ENCODE assay signal across 19 cellular contexts in genomic region chr3:31230834-31231233, GRCh38.
DNase-seq lines count a peak whose midpoint lies in the region; ATAC-seq lines count a peak whose summit lies in the region.
"Had no signal": no experiment of that assay in that cellular context is flagged by ENCODE, and none has a peak within 500 bp of the region (broad histone marks: within the 10 kb centered on the region; RNA-seq: fewer than 3 reads in every experiment).

No MANE protein-coding gene starts in this region.

- H3K27me3 ChIP-seq in neuronal stem cell (ENCODE audit: control insufficient read depth in 3 of 3, insufficient read depth in 3 of 3, low read depth in 1 of 3, low read length in 3 of 3), result no peaks in the 10 kb centered on the region
- H3K27me3 ChIP-seq: brain microvascular endothelial cell, Peyer's patch, right atrium auricular region had no signal

- peak overlapping the region; percentile 70 for H3K9ac ChIP-seq in neuronal stem cell (ENCODE audit: low read depth, low read length, poor library complexity)

- H3K27ac Mint-ChIP-seq in activated CD4-positive, alpha-beta T cell treated with anti-CD3 and anti-CD28 coated beads, Interleukin-2, amount 10 ng/mL, durations not matched to agents 7 days and 5 days, result peak overlapping the region; percentile 85
- H3K27ac Mint-ChIP-seq in activated CD4-positive, alpha-beta memory T cell treated with anti-CD3 and anti-CD28 coated beads, Interleukin-2, amount 10 ng/mL, durations not matched to agents 7 days and 5 days, result peak overlapping the region; percentile 89
- H3K27ac Mint-ChIP-seq: HFFc6 had no signal

- no CpG with 5 or more reads among the region's 1 CpG for WGBS in neuronal stem cell (ENCODE audit: extremely low coverage in 2 of 2, insufficient read length in 2 of 2, insufficient replicate concordance in 1 of 2), 2 donors

- no peak overlapping the region for H2BK5ac ChIP-seq in neuronal stem cell (ENCODE audit: low read length)

- no peak overlapping the region for H3K4me3 ChIP-seq in neuronal stem cell (ENCODE audit: low read length in 2 of 2)
- H3K4me3 ChIP-seq: Peyer's patch, right atrium auricular region had no signal

- H3K4me2 ChIP-seq in neuronal stem cell (ENCODE audit: insufficient read depth, low read length, poor library complexity, severe bottlenecking), result no peak overlapping the region

- no peaks in the 10 kb centered on the region for H3K79me1 ChIP-seq in neuronal stem cell (ENCODE audit: low read depth, low read length)

- peaks cover 23% of the 10 kb centered on the region for H3K36me3 Mint-ChIP-seq in activated CD4-positive, alpha-beta T cell treated with anti-CD3 and anti-CD28 coated beads, Interleukin-2, amount 10 ng/mL, durations not matched to agents 7 days and 5 days (ENCODE audit: low read depth)
- peaks cover 33% of the 10 kb centered on the region for H3K36me3 Mint-ChIP-seq in activated CD4-positive, alpha-beta memory T cell treated with anti-CD3 and anti-CD28 coated beads, Interleukin-2, amount 10 ng/mL, durations not matched to agents 7 days and 5 days (ENCODE audit: low read depth)

- no peak overlapping the region for H2BK15ac ChIP-seq in neuronal stem cell (ENCODE audit: low read length)

- H3K4me1 ChIP-seq in neuronal stem cell (ENCODE audit: control insufficient read depth in 2 of 2, insufficient read depth in 1 of 2, low read depth in 1 of 2, low read length in 2 of 2), result peaks cover 0 to 2% of the 10 kb centered on the region in 2 donors
- H3K4me1 ChIP-seq: right atrium auricular region had no signal

- no peaks in the 10 kb centered on the region for H3K9me3 ChIP-seq in neuronal stem cell (replicated peaks in 1 of 2; ENCODE audit: control insufficient read depth in 2 of 2, insufficient read depth in 1 of 2, low read depth in 1 of 2, low read length in 2 of 2)
- H3K9me3 ChIP-seq: Peyer's patch, right atrium auricular region had no signal

- H3K9me3 Mint-ChIP-seq in activated CD4-positive, alpha-beta T cell treated with anti-CD3 and anti-CD28 coated beads, Interleukin-2, amount 10 ng/mL, durations not matched to agents 7 days and 5 days, result peaks cover 16% of the 10 kb centered on the region
- H3K9me3 Mint-ChIP-seq in activated CD4-positive, alpha-beta memory T cell treated with anti-CD3 and anti-CD28 coated beads, Interleukin-2, amount 10 ng/mL, durations not matched to agents 7 days and 5 days, result peaks cover 5% of the 10 kb centered on the region
- H3K9me3 Mint-ChIP-seq: HFFc6, neural crest cell had no signal

- H3K4ac ChIP-seq in neuronal stem cell (ENCODE audit: low read length), result no peak overlapping the region

- H2AK5ac ChIP-seq in neuronal stem cell (ENCODE audit: low read depth, low read length), result no peak overlapping the region

- H4K91ac ChIP-seq in neuronal stem cell (ENCODE audit: low read depth, low read length, poor library complexity), result no peak overlapping the region

- no peak overlapping the region for H3K23ac ChIP-seq in neuronal stem cell (ENCODE audit: low read depth, low read length, poor library complexity)

- DNase-seq in activated CD4-positive, alpha-beta T cell treated with anti-CD3 and anti-CD28 coated beads, Interleukin-2, amount 10 ng/mL, durations not matched to agents 7 days and 5 days, result no peak
- no peak for DNase-seq in activated CD4-positive, alpha-beta T cell treated with anti-CD3 and anti-CD28 coated beads for 4 hours
- no peak for DNase-seq in activated CD4-positive, alpha-beta memory T cell treated with anti-CD3 and anti-CD28 coated beads, Interleukin-2, amount 10 ng/mL, durations not matched to agents 7 days and 5 days
- DNase-seq in neuronal stem cell (ENCODE audit: low spot score) (no peak), 8988T (no peak), SK-N-DZ (ENCODE audit: low spot score) (no peak)
- no peak for DNase-seq in effector CD8-positive, alpha-beta T cell (lab: John Stamatoyannopoulos, UW)
- DNase-seq: activated CD4-positive, CD25-positive, alpha-beta regulatory T cell; brain microvascular endothelial cell; Calu3; foreskin fibroblast; HFFc6; NCI-H2029 treated with DMSO at 0.1 percent for 48 hours; NCI-H748 treated with DMSO at 0.1 percent for 48 hours; Peyer's patch; stimulated activated CD4-positive, alpha-beta T cell treated with anti-CD3 and anti-CD28 coated beads, Interleukin-4, amount 100 ng/mL, for 1 hour had no signal

- H3K27ac ChIP-seq in neuronal stem cell (replicated peaks; ENCODE audit: low read length), result no peak overlapping the region
- H3K27ac ChIP-seq: brain microvascular endothelial cell, right atrium auricular region had no signal

- H3K18ac ChIP-seq in neuronal stem cell (ENCODE audit: low read length), result no peak overlapping the region

- H2BK12ac ChIP-seq in neuronal stem cell (ENCODE audit: low read length), result no peak overlapping the region

- H3K14ac ChIP-seq in neuronal stem cell (ENCODE audit: low read length), result no peak overlapping the region

- H2BK120ac ChIP-seq in neuronal stem cell (ENCODE audit: low read depth, low read length), result no peak overlapping the region

- no peaks in the 10 kb centered on the region for H3K36me3 ChIP-seq in neuronal stem cell (replicated peaks in 1 of 2; ENCODE audit: control insufficient read depth in 2 of 2, insufficient read depth in 2 of 2, low read length in 2 of 2)
- H3K36me3 ChIP-seq: brain microvascular endothelial cell, Peyer's patch, right atrium auricular region had no signal

- POLR2A ChIA-PET in activated CD4-positive, alpha-beta T cell treated with anti-CD3 and anti-CD28 coated beads, Interleukin-2, amount 10 ng/mL, durations not matched to agents 7 days and 5 days (lab: Charles Lee), result no interaction called here
- POLR2A ChIA-PET in activated CD4-positive, alpha-beta memory T cell treated with anti-CD3 and anti-CD28 coated beads, Interleukin-2, amount 10 ng/mL, durations not matched to agents 7 days and 5 days (lab: Charles Lee), result interaction anchor here (1.0 to 4.6 kb wide), 4 partner anchors 11 to 302 kb away, joined by 3 to 29 read pairs (median 4); partner anchors contain the start of gene STT3B

- H3K4me1 Mint-ChIP-seq in activated CD4-positive, alpha-beta T cell treated with anti-CD3 and anti-CD28 coated beads, Interleukin-2, amount 10 ng/mL, durations not matched to agents 7 days and 5 days, result peaks cover 79% of the 10 kb centered on the region
- H3K4me1 Mint-ChIP-seq in activated CD4-positive, alpha-beta memory T cell treated with anti-CD3 and anti-CD28 coated beads, Interleukin-2, amount 10 ng/mL, durations not matched to agents 7 days and 5 days, result peaks cover 80% of the 10 kb centered on the region
- H3K4me1 Mint-ChIP-seq: neural crest cell had no signal

- no peaks in the 10 kb centered on the region for H3K27me3 Mint-ChIP-seq in activated CD4-positive, alpha-beta T cell treated with anti-CD3 and anti-CD28 coated beads, Interleukin-2, amount 10 ng/mL, durations not matched to agents 7 days and 5 days
- H3K27me3 Mint-ChIP-seq in activated CD4-positive, alpha-beta memory T cell treated with anti-CD3 and anti-CD28 coated beads, Interleukin-2, amount 10 ng/mL, durations not matched to agents 7 days and 5 days, result no peaks in the 10 kb centered on the region

- peak; percentile 20 for ATAC-seq in GM21528 (IDR thresholded peaks at IDR 0.05; ENCODE audit: low FRiP score, unreplicated experiment)

- no peak overlapping the region for H2AFZ ChIP-seq in neuronal stem cell (ENCODE audit: low read length)

- CTCF ChIA-PET in activated CD4-positive, alpha-beta T cell treated with anti-CD3 and anti-CD28 coated beads, Interleukin-2, amount 10 ng/mL, durations not matched to agents 7 days and 5 days (lab: Charles Lee), result no interaction called here
- CTCF ChIA-PET in activated CD4-positive, alpha-beta memory T cell treated with anti-CD3 and anti-CD28 coated beads, Interleukin-2, amount 10 ng/mL, durations not matched to agents 7 days and 5 days (lab: Charles Lee), result no interaction called here

- H4K8ac ChIP-seq in neuronal stem cell (ENCODE audit: low read depth, low read length), result no peak overlapping the region

- H3K4me3 Mint-ChIP-seq in activated CD4-positive, alpha-beta T cell treated with anti-CD3 and anti-CD28 coated beads, Interleukin-2, amount 10 ng/mL, durations not matched to agents 7 days and 5 days, result no peak overlapping the region
- no peak overlapping the region for H3K4me3 Mint-ChIP-seq in activated CD4-positive, alpha-beta memory T cell treated with anti-CD3 and anti-CD28 coated beads, Interleukin-2, amount 10 ng/mL, durations not matched to agents 7 days and 5 days
- H3K4me3 Mint-ChIP-seq: HFFc6, neural crest cell had no signal
